Comparison of ENCODE assay signal across 8 cellular contexts in the genomic region with DNA sequence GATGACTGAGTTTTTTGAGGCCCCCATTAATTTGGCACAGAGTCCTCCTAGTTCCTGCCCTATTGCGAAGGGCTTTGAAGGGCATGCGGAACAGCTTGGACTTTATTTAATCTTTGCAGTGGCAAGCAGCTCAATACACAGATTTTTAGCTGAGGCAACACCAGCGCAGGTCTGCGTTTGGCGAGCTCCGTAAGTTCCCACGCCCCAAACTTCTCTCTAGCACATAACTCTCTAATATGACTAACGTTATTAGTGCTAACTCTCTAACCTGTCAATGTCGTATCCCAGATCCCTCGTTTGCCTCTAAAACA. TPM values are rescaled to one million over a fixed set of nuclear protein-coding genes. Genes with fewer than 3 reads are reported as not detected.
A peak's percentile ranks its signal among the peaks of the same experiment; 100 is the strongest.
DNase-seq lines count a peak whose midpoint lies in the region; ATAC-seq, FAIRE-seq and TF ChIP-seq lines count a peak whose summit lies in the region.

No MANE protein-coding gene starts in this region.

- no peak overlapping the region for H2BK120ac ChIP-seq in mesenchymal stem cell (ENCODE audit: low read depth, low read length)

- POLR2A ChIA-PET in GM12878 (lab: Charles Lee) = interaction anchor here (0.6 to 2.2 kb wide), 4 partner anchors 8 to 60 kb away, joined by 3 to 16 read pairs (median 8); a partner anchor contains a TSS

- no peak overlapping the region for H2AK5ac ChIP-seq in mesenchymal stem cell (ENCODE audit: low read length, severe bottlenecking)

- H3K4me1 ChIP-seq in GM12878 (ENCODE audit: control insufficient read depth, insufficient read depth, low read length) = no peaks in the 10 kb centered on the region
- peaks cover 3% of the 10 kb centered on the region for H3K4me1 ChIP-seq in mesenchymal stem cell (ENCODE audit: control insufficient read depth, insufficient read depth, low read depth, low read length)

- RAD21 ChIA-PET in GM12878 (lab: Charles Lee; ENCODE audit: unreplicated experiment) = interaction anchor here (1.0 to 2.3 kb wide), 4 partner anchors 9 to 292 kb away, joined by 4 to 7 read pairs (median 6); a partner anchor contains a TSS

- no peak overlapping the region for H3K18ac ChIP-seq in mesenchymal stem cell (ENCODE audit: low read depth in 1 of 2, low read length in 2 of 2)

- no peak for TF ChIP-seq EP300 in GM12878 (IDR thresholded peaks at IDR 0.05; ENCODE audit: borderline replicate concordance in 1 of 2, control insufficient read depth in 1 of 2, low read depth in 2 of 2, low read length in 2 of 2)

- H3K27me3 ChIP-seq in GM12878 (replicated peaks in 1 of 2; ENCODE audit: control insufficient read depth in 2 of 2, insufficient read depth in 2 of 2, low read length in 1 of 2) (peaks cover 0 to 2% of the 10 kb centered on the region in 2 experiments; a peak in 1 of 4 replicates), mesenchymal stem cell (ENCODE audit: control insufficient read depth in 1 of 2, insufficient read depth in 1 of 2, low read length in 2 of 2) (peaks cover 11 to 27% of the 10 kb centered on the region in 2 experiments)

- H3K9ac ChIP-seq in GM12878 (ENCODE audit: control insufficient read depth, insufficient read depth, low read length) = peak overlapping the region; percentile 66; the same call in 1 of the 2 replicates
- peak overlapping the region; percentile 92 for H3K9ac ChIP-seq in mesenchymal stem cell (ENCODE audit: low read length)

- H3K23ac ChIP-seq in mesenchymal stem cell (ENCODE audit: low read length in 2 of 2) = no peak overlapping the region

- CTCF ChIA-PET in GM12878 (lab: Yijun Ruan, JAX) = interaction anchor here (0.8 to 4.7 kb wide), 6 partner anchors 9 to 897 kb away, joined by 3 to 30 read pairs (median 6); a partner anchor contains a TSS

- under 1% methylated on average over 10 of the region's 10 CpGs for WGBS in GM12878 (ENCODE audit: insufficient coverage, insufficient replicate concordance, low lambda C conversion rate, missing lambda C conversion rate)
- 5% methylated on average over 10 of the region's 10 CpGs for WGBS in mesenchymal stem cell

- H3K79me1 ChIP-seq in mesenchymal stem cell (replicated peaks; ENCODE audit: low read length, poor library complexity, severe bottlenecking) = peaks cover 14% of the 10 kb centered on the region

- H3K27ac ChIP-seq in GM12878 (ENCODE audit: control insufficient read depth, insufficient read depth) (no peak overlapping the region), mesenchymal stem cell (ENCODE audit: low read length, poor library complexity, severe bottlenecking) (no peak overlapping the region)

- H3K14ac ChIP-seq in mesenchymal stem cell (ENCODE audit: low read length in 2 of 2) = no peak overlapping the region

- SMC1A ChIA-PET in GM12878 (lab: Charles Lee; ENCODE audit: uncharacterized antibody, unreplicated experiment) = interaction anchor here (0.8 to 1.3 kb wide), 5 partner anchors 10 to 293 kb away, joined by 3 to 5 read pairs (median 3); a partner anchor contains a TSS

- in situ Hi-C loops in GM12878 (cut with MboI) = no loop called here

- peak overlapping the region; percentile 93 for H3K4me3 ChIP-seq in GM12878
- peak overlapping the region; percentile 85 to 99 for H3K4me3 ChIP-seq in mesenchymal stem cell (ENCODE audit: insufficient read depth in 1 of 2, low read depth in 1 of 2, low read length in 2 of 2)

- no peaks in the 10 kb centered on the region; a peak in 1 of 4 replicates for H3K36me3 ChIP-seq in GM12878 (ENCODE audit: control insufficient read depth in 2 of 2, insufficient read depth in 2 of 2, low read length in 1 of 2)
- peaks cover 0 to 12% of the 10 kb centered on the region in 2 experiments for H3K36me3 ChIP-seq in mesenchymal stem cell (ENCODE audit: control insufficient read depth in 1 of 2, insufficient read depth in 2 of 2, low read depth in 1 of 2, low read length in 2 of 2)

- no peak for TF ChIP-seq RAD21 in GM12878 (IDR thresholded peaks at IDR 0.05; ENCODE audit: insufficient read depth, low read depth, low read length)

- H4K91ac ChIP-seq in mesenchymal stem cell (ENCODE audit: low read length) = no peak overlapping the region

- no peak for TF ChIP-seq POLR2A in GM18505 (IDR thresholded peaks at IDR 0.05; ENCODE audit: borderline replicate concordance, extremely low read depth, insufficient read depth, insufficient read length)
- TF ChIP-seq POLR2A in GM12878 (IDR thresholded peaks at IDR 0.05; ENCODE audit: low read depth, low read length) = no peak

- DNase-seq in GM12878 (ENCODE audit: low read depth, low spot score) = peak; percentile 16
- no peak for DNase-seq in mesenchymal stem cell
- no peak for DNase-seq in superior temporal gyrus (ENCODE audit: extremely low spot score)
- DNase-seq in ureter (ENCODE audit: low spot score) = no peak
- DNase-seq in OCI-M2 (lab: John Stamatoyannopoulos, UW; ENCODE audit: unreplicated experiment) = no peak
- DNase-seq in activated CD4-positive, alpha-beta T cell treated with anti-CD3 and anti-CD28 coated beads for 48 hours = no peak

- H2BK12ac ChIP-seq in mesenchymal stem cell (ENCODE audit: low read length in 2 of 2) = no peak overlapping the region

- H3K9me3 ChIP-seq in GM12878 (replicated peaks; ENCODE audit: control insufficient read depth, insufficient read depth, low read length) = no peaks in the 10 kb centered on the region
- no peaks in the 10 kb centered on the region for H3K9me3 ChIP-seq in mesenchymal stem cell (ENCODE audit: control insufficient read depth, low read length)

- H3K4ac ChIP-seq in mesenchymal stem cell (ENCODE audit: low read depth in 1 of 2, low read length in 2 of 2) = peak overlapping the region in 1 of 2 experiments; percentile 47

- TF ChIP-seq CTCF in GM12878 (IDR thresholded peaks at IDR 0.05 in 2 of 3, conservative IDR thresholded peaks at IDR 0.05 in 1 of 3; ENCODE audit: control insufficient read depth in 2 of 3, extremely low read depth in 1 of 3, insufficient read depth in 1 of 3, low read depth in 3 of 3, low read length in 3 of 3) = no peak

- H2AFZ ChIP-seq in GM12878 (ENCODE audit: control insufficient read depth, low read depth, low read length) (peak overlapping the region; percentile 95), mesenchymal stem cell (ENCODE audit: low read depth, low read length) (peak overlapping the region; percentile 75)

- H2BK5ac ChIP-seq in mesenchymal stem cell (ENCODE audit: low read depth, low read length, poor library complexity, severe bottlenecking) = no peak overlapping the region

- FAIRE-seq in GM12878 (lab: Jason Lieb, UNC) = no peak

- BruUV-seq in GM12878 (replicated peaks; lab: Mats Ljungman, UMichigan) = TSS peak; percentile 73

- intact Hi-C loops in GM12878 (cut with micrococcal nuclease; ENCODE audit: unreplicated experiment) = loop anchor here (1.0 kb wide), 1 partner anchor 30 kb away; a partner anchor contains a TSS

- H3K79me2 ChIP-seq in GM12878 (ENCODE audit: control insufficient read depth, insufficient read depth, low read length) = peaks cover 11% of the 10 kb centered on the region

- no peak overlapping the region for H2BK15ac ChIP-seq in mesenchymal stem cell (ENCODE audit: low read depth, poor library complexity, severe bottlenecking)

- H4K20me1 ChIP-seq in GM12878 (ENCODE audit: control insufficient read depth, insufficient read depth) = no peaks in the 10 kb centered on the region

- H3K4me2 ChIP-seq in GM12878 (ENCODE audit: control insufficient read depth, insufficient read depth) (peak overlapping the region; percentile 92), mesenchymal stem cell (ENCODE audit: low read length, poor library complexity, severe bottlenecking) (peak overlapping the region; percentile 88)

- ATAC-seq in GM18505 (IDR thresholded peaks at IDR 0.05; ENCODE audit: unreplicated experiment) (peak; percentile 8), HG03103 (IDR thresholded peaks at IDR 0.05; ENCODE audit: low read depth, unreplicated experiment) (peak; percentile 17), GM12878 (peak; percentile 16; the same call in 2 of the 3 replicates)

- peak overlapping the region; percentile 87 for H4K8ac ChIP-seq in mesenchymal stem cell (ENCODE audit: low read length)

RNA-seq across cellular contexts. Expression of a gene that starts 0.4 kb away (rescaled TPM):
- total RNA-seq in GM12878 (2013; cell fraction: nucleolus; rRNA removed) = 8.4 and 8.7 TPM in 2 replicates
- 2.6 and 2.7 TPM in 2 replicates for total RNA-seq in GM12878 (2014; rRNA removed)
- total RNA-seq in GM12878 (2014; rRNA removed; fragmentation: Illumina TruSeq; extraction: Trizol) = 3.5 and 3.7 TPM in 2 replicates
- 8.1 and 8.7 TPM in 2 replicates for total RNA-seq in GM12878 (2021)
- 2.2 TPM for polyA plus RNA-seq in GM12878 (2011; ENCODE audit: low read depth)
- polyA plus RNA-seq in GM12878 (2011; rRNA removed) = 2.5 and 3.1 TPM in 2 replicates
- 1.8 and 2.3 TPM in 2 replicates for polyA plus RNA-seq in GM12878 (2011; cell fraction: cytosol; rRNA removed)
- polyA plus RNA-seq in GM12878 (2011; cell fraction: nucleus; rRNA removed) = 2.5 and 2.6 TPM in 2 replicates
- 3.9 and 4.5 TPM in 2 replicates for polyA plus RNA-seq in GM12878 (2012)
- 8.2 and 9.7 TPM in 2 replicates for polyA plus RNA-seq in GM12878 (2014; fragmentation: Illumina TruSeq; extraction: Trizol)
- 1 to 10 TPM; 2.0 to 3.0 TPM for polyA plus RNA-seq in GM12878 (2014; fragmentation: Nextera tagmentation; extraction: Ambion mirVana)
- polyA plus RNA-seq in GM12878 (2014; rRNA removed) = 3.8 and 3.9 TPM in 2 replicates
- polyA plus RNA-seq in GM12878 (2016; fragmentation: Nextera tagmentation; extraction: Ambion mirVana) = 10 to 100 TPM in 1 of 2 experiments, 1 to 10 TPM in 1; 9.8 to 10.1 TPM
- 2.8 and 3.6 TPM in 2 replicates for polyA minus RNA-seq in GM12878 (2011; rRNA and poly(A)+ RNA removed)
- 2.0 and 2.7 TPM in 2 replicates for polyA minus RNA-seq in GM12878 (2011; cell fraction: cytosol; rRNA and poly(A)+ RNA removed)
- 5.8 and 10.3 TPM in 2 replicates for polyA minus RNA-seq in GM12878 (2011; cell fraction: nucleus; rRNA and poly(A)+ RNA removed)
- polyA plus RNA-seq in mesenchymal stem cell (2013, experiment 1 of 2) = 7.7 TPM
- 7.7 TPM for polyA plus RNA-seq in mesenchymal stem cell (2013, experiment 2 of 2)
- 10.0 TPM for total RNA-seq in ureter

RNA-seq across cellular contexts. Expression of a gene that starts 30.0 kb away (rescaled TPM):
- 203 and 216 TPM in 2 replicates for total RNA-seq in GM12878 (2013; cell fraction: nucleolus; rRNA removed)
- total RNA-seq in GM12878 (2014; rRNA removed) (307 and 361 TPM in 2 replicates), GM12878 (2014; rRNA removed; fragmentation: Illumina TruSeq; extraction: Trizol) (346 and 348 TPM in 2 replicates), GM12878 (2021) (319 TPM in 2 replicates), ureter (273 TPM)
- 208 TPM for polyA plus RNA-seq in GM12878 (2011; ENCODE audit: low read depth)
- polyA plus RNA-seq in GM12878 (2011; rRNA removed) (646 and 754 TPM in 2 replicates), GM12878 (2014; fragmentation: Illumina TruSeq; extraction: Trizol) (384 and 435 TPM in 2 replicates), GM12878 (2014; fragmentation: Nextera tagmentation; extraction: Ambion mirVana) (100 to 1,000 TPM; 803 to 978 TPM), GM12878 (2014; rRNA removed) (297 and 388 TPM in 2 replicates), GM12878 (2016; fragmentation: Nextera tagmentation; extraction: Ambion mirVana) (100 to 1,000 TPM; 519 to 547 TPM)
- 279 and 330 TPM in 2 replicates for polyA plus RNA-seq in GM12878 (2011; cell fraction: cytosol; rRNA removed)
- polyA plus RNA-seq in GM12878 (2011; cell fraction: nucleus; rRNA removed) = 231 and 253 TPM in 2 replicates
- 287 and 312 TPM in 2 replicates for polyA plus RNA-seq in GM12878 (2012)
- polyA minus RNA-seq in GM12878 (2011; rRNA and poly(A)+ RNA removed) = 179 and 275 TPM in 2 replicates
- polyA minus RNA-seq in GM12878 (2011; cell fraction: cytosol; rRNA and poly(A)+ RNA removed) = 107 and 110 TPM in 2 replicates
- polyA minus RNA-seq in GM12878 (2011; cell fraction: nucleus; rRNA and poly(A)+ RNA removed) = 73.9 and 87.9 TPM in 2 replicates
- 375 TPM for polyA plus RNA-seq in mesenchymal stem cell (2013, experiment 1 of 2)
- polyA plus RNA-seq in mesenchymal stem cell (2013, experiment 2 of 2) = 397 TPM

RNA-seq across cellular contexts. Expression of a gene that starts 30.1 kb away (rescaled TPM):
- total RNA-seq in GM12878 (2013; cell fraction: nucleolus; rRNA removed) = 23.7 and 24.9 TPM in 2 replicates
- total RNA-seq in GM12878 (2014; rRNA removed) (6.9 and 10.0 TPM in 2 replicates), GM12878 (2014; rRNA removed; fragmentation: Illumina TruSeq; extraction: Trizol) (11.1 and 11.2 TPM in 2 replicates), GM12878 (2021) (6.8 and 8.3 TPM in 2 replicates), ureter (11.5 TPM)
- polyA plus RNA-seq in GM12878 (2011; ENCODE audit: low read depth) = 3.5 TPM
- polyA plus RNA-seq in GM12878 (2011; rRNA removed) (11.8 and 25.0 TPM in 2 replicates), GM12878 (2014; fragmentation: Illumina TruSeq; extraction: Trizol) (10.8 and 11.1 TPM in 2 replicates), GM12878 (2014; fragmentation: Nextera tagmentation; extraction: Ambion mirVana) (10 to 100 TPM; 24.4 to 33.2 TPM), GM12878 (2014; rRNA removed) (9.2 and 9.4 TPM in 2 replicates), GM12878 (2016; fragmentation: Nextera tagmentation; extraction: Ambion mirVana) (10 to 100 TPM; 11.5 to 14.7 TPM)
- 2.2 and 2.3 TPM in 2 replicates for polyA plus RNA-seq in GM12878 (2011; cell fraction: cytosol; rRNA removed)
- polyA plus RNA-seq in GM12878 (2011; cell fraction: nucleus; rRNA removed) = 4.8 and 5.9 TPM in 2 replicates
- 8.6 and 9.4 TPM in 2 replicates for polyA plus RNA-seq in GM12878 (2012)
- 3.7 and 4.2 TPM in 2 replicates for polyA minus RNA-seq in GM12878 (2011; rRNA and poly(A)+ RNA removed)
- 1.1 and 1.9 TPM in 2 replicates for polyA minus RNA-seq in GM12878 (2011; cell fraction: cytosol; rRNA and poly(A)+ RNA removed)
- 5.3 and 9.7 TPM in 2 replicates for polyA minus RNA-seq in GM12878 (2011; cell fraction: nucleus; rRNA and poly(A)+ RNA removed)
- polyA plus RNA-seq in mesenchymal stem cell (2013, experiment 1 of 2) = 14.8 TPM
- polyA plus RNA-seq in mesenchymal stem cell (2013, experiment 2 of 2) = 15.7 TPM
